In genomic region chr1:204434116-204434755, GRCh38 we compare ENCODE assay signal across 20 cellular contexts. TPM values are rescaled to one million over a fixed set of nuclear protein-coding genes. Genes with fewer than 3 reads are reported as not detected.
DNase-seq lines count a peak whose midpoint lies in the region; ATAC-seq and TF ChIP-seq lines count a peak whose summit lies in the region.
"Had no signal": no experiment of that assay in that cellular context is flagged by ENCODE, and none has a peak within 500 bp of the region (broad histone marks: within the 10 kb centered on the region; RNA-seq: fewer than 3 reads in every experiment).

No MANE protein-coding gene starts in this region.

- POLR2A ChIA-PET in CD4-positive, alpha-beta memory T cell (lab: Charles Lee; ENCODE audit: partially characterized antibody) = no interaction called here

- H3K4me3 ChIP-seq in CD4-positive, alpha-beta memory T cell (ENCODE audit: low read length in 2 of 2) = no peak overlapping the region
- H3K4me3 ChIP-seq in WERI-Rb-1 (ENCODE audit: low read depth, low read length) (no peak overlapping the region), lower lobe of right lung (no peak overlapping the region), stomach smooth muscle (ENCODE audit: low read length in 2 of 2) (no peak overlapping the region)
- H3K4me3 ChIP-seq: HAP-1, right lobe of liver had no signal

- H3K27me3 ChIP-seq in CD4-positive, alpha-beta memory T cell (ENCODE audit: insufficient read depth, low read length) = no peaks in the 10 kb centered on the region
- H3K27me3 ChIP-seq in WERI-Rb-1 (ENCODE audit: insufficient read depth, low read depth, severe bottlenecking) (no peaks in the 10 kb centered on the region), lower lobe of right lung (ENCODE audit: low read depth) (no peaks in the 10 kb centered on the region), stomach smooth muscle (ENCODE audit: control insufficient read depth in 1 of 2, insufficient read depth in 2 of 2, low read length in 2 of 2) (no peaks in the 10 kb centered on the region)
- H3K27me3 ChIP-seq: right lobe of liver had no signal

- no peak overlapping the region for H3K27ac ChIP-seq in CD4-positive, alpha-beta memory T cell (ENCODE audit: low read depth, low read length)
- H3K27ac ChIP-seq in WERI-Rb-1 (no peak overlapping the region), lower lobe of right lung (peak overlapping the region; percentile 32), stomach smooth muscle (ENCODE audit: low read length) (peak overlapping the region; percentile 55)
- H3K27ac ChIP-seq: parathyroid adenoma had no signal

- peaks cover 54% of the 10 kb centered on the region for H3K36me3 ChIP-seq in CD4-positive, alpha-beta memory T cell (ENCODE audit: insufficient read depth, low read length)
- H3K36me3 ChIP-seq in WERI-Rb-1 (no peaks in the 10 kb centered on the region), lower lobe of right lung (peaks cover 97% of the 10 kb centered on the region), stomach smooth muscle (ENCODE audit: control insufficient read depth in 2 of 2, insufficient read depth in 2 of 2, low read length in 2 of 2) (peaks cover 26 to 33% of the 10 kb centered on the region in 2 donors)

- H3K9me3 ChIP-seq in CD4-positive, alpha-beta memory T cell (ENCODE audit: control insufficient read depth in 1 of 2, low read length in 2 of 2) = no peaks in the 10 kb centered on the region
- no peaks in the 10 kb centered on the region for H3K9me3 ChIP-seq in WERI-Rb-1 (ENCODE audit: severe bottlenecking)
- no peaks in the 10 kb centered on the region for H3K9me3 ChIP-seq in lower lobe of right lung
- H3K9me3 ChIP-seq in stomach smooth muscle (ENCODE audit: control insufficient read depth in 2 of 2, low read length in 2 of 2) = no peaks in the 10 kb centered on the region
- H3K9me3 ChIP-seq: HAP-1, right lobe of liver had no signal

- no peaks in the 10 kb centered on the region for H3K27me3 Mint-ChIP-seq in CD4-positive, alpha-beta memory T cell
- H3K27me3 Mint-ChIP-seq: CD4-positive, CD25-positive, alpha-beta regulatory T cell had no signal

- H3K36me3 Mint-ChIP-seq in CD4-positive, alpha-beta memory T cell = peaks cover 73 to 86% of the 10 kb centered on the region in 2 donors

- H3K9me3 Mint-ChIP-seq in CD4-positive, alpha-beta memory T cell = no peaks in the 10 kb centered on the region
- H3K9me3 Mint-ChIP-seq: activated naive CD4-positive, alpha-beta T cell treated with anti-CD3 and anti-CD28 coated beads, Interleukin-2, amount 50 U/mL, for 72 hours; activated T-helper 1 cell treated with anti-CD3 and anti-CD28 coated beads, Interleukin-12 subunit alpha, Interleukin-12 subunit beta, Interleukin-2, Interleukin-4 antibody, amounts not matched to agents 30 ng/mL and 10 ng/mL and 1 ng/mL, durations not matched to agents 14 hours and 24 hours and 36 hours; CD4-positive, CD25-positive, alpha-beta regulatory T cell; T-helper 1 cell treated with Interleukin-12 subunit alpha and Interleukin-12 subunit beta and Interleukin-4 antibody, amounts not matched to agents 30 μg/mL and 1 μg/mL, for 36 hours had no signal

- peaks cover 0 to 9% (median 6%) of the 10 kb centered on the region in 4 donors for H3K4me1 Mint-ChIP-seq in CD4-positive, alpha-beta memory T cell

- intact Hi-C loops in CD4-positive, alpha-beta memory T cell (cut with micrococcal nuclease) = no loop called here
- intact Hi-C loops in lower lobe of right lung (cut with DNase I) = no loop called here

- H3K4me1 ChIP-seq in CD4-positive, alpha-beta memory T cell (ENCODE audit: insufficient read depth, low read length) = no peaks in the 10 kb centered on the region
- H3K4me1 ChIP-seq in lower lobe of right lung (peaks cover 14% of the 10 kb centered on the region), stomach smooth muscle (ENCODE audit: control insufficient read depth, insufficient read depth, low read length) (peaks cover 34% of the 10 kb centered on the region)
- H3K4me1 ChIP-seq: HAP-1, parathyroid adenoma had no signal

- TF ChIP-seq CTCF in WERI-Rb-1 (IDR thresholded peaks at IDR 0.05; ENCODE audit: low read depth, low read length) = no peak
- no peak for TF ChIP-seq CTCF in lower lobe of right lung (IDR thresholded peaks at IDR 0.05)
- no peak for TF ChIP-seq CTCF in GM13976 (IDR thresholded peaks at IDR 0.05; ENCODE audit: borderline replicate concordance, control extremely low read depth, extremely low read depth, insufficient read depth, missing control alignments)

- peak overlapping the region in 4 of 7 donors; percentile 1 to 54 (median 14) for H3K27ac Mint-ChIP-seq in CD4-positive, alpha-beta memory T cell
- H3K27ac Mint-ChIP-seq: activated T-helper 1 cell treated with anti-CD3 and anti-CD28 coated beads, Interleukin-12 subunit alpha, Interleukin-12 subunit beta, Interleukin-2, Interleukin-4 antibody, amounts not matched to agents 30 ng/mL and 10 ng/mL and 1 ng/mL, durations not matched to agents 14 hours and 24 hours and 36 hours; T-helper 1 cell treated with Interleukin-12 subunit alpha and Interleukin-12 subunit beta and Interleukin-4 antibody, amounts not matched to agents 30 μg/mL and 1 μg/mL, for 36 hours had no signal

- no peak for ATAC-seq in lower lobe of right lung
- ATAC-seq: activated naive CD4-positive, alpha-beta T cell treated with anti-CD3 and anti-CD28 coated beads, Interleukin-2, amount 50 U/mL, for 72 hours; HepG2 had no signal

- CTCF ChIA-PET in CD4-positive, alpha-beta memory T cell (lab: Charles Lee; ENCODE audit: partially characterized antibody) = interaction anchor here (14.6 to 31.3 kb wide), 2 partner anchors 16 to 67 kb away, joined by 209 to 1077 read pairs; partner anchors contain the start of gene PIK3C2B

- H3K9ac ChIP-seq in stomach smooth muscle (ENCODE audit: low read length in 2 of 2) = no peak overlapping the region
- H3K9ac ChIP-seq: parathyroid adenoma had no signal

- in situ Hi-C loops in ACHN (cut with HindIII; ENCODE audit: low pct_ligation_motif_present, low pct_unique_long_range_greater_than_20kb, low sequenced_read_pairs) (no loop called here), GM13976 (cut with MboI; ENCODE audit: low sequenced_read_pairs, unreplicated experiment) (loop anchor here (10.0 kb wide), 1 partner anchor 371 kb away; no protein-coding TSS in a partner anchor)

- no peak overlapping the region for H3K4me3 Mint-ChIP-seq in CD4-positive, alpha-beta memory T cell
- H3K4me3 Mint-ChIP-seq: activated T-helper 1 cell treated with anti-CD3 and anti-CD28 coated beads, Interleukin-12 subunit alpha, Interleukin-12 subunit beta, Interleukin-2, Interleukin-4 antibody, amounts not matched to agents 30 ng/mL and 10 ng/mL and 1 ng/mL, durations not matched to agents 14 hours and 24 hours and 36 hours; CD4-positive, CD25-positive, alpha-beta regulatory T cell; T-helper 1 cell treated with Interleukin-12 subunit alpha and Interleukin-12 subunit beta and Interleukin-4 antibody, amounts not matched to agents 30 μg/mL and 1 μg/mL, for 36 hours had no signal

- no peak for DNase-seq in CD4-positive, alpha-beta memory T cell
- peak; percentile 73 for DNase-seq in WERI-Rb-1
- no peak for DNase-seq in lower lobe of right lung
- DNase-seq in NAMALWA (ENCODE audit: low spot score) = no peak
- no peak for DNase-seq in ACHN
- no peak for DNase-seq in GM13976 (ENCODE audit: low spot score)
- DNase-seq: CD4-positive, CD25-positive, alpha-beta regulatory T cell; effector CD4-positive, alpha-beta T cell; hypothalamus; NCI-H1048; NCI-H2029; right lobe of liver; stimulated activated CD8-positive, alpha-beta memory T cell treated with anti-CD3 and anti-CD28 coated beads, Interleukin-4, amount 100 ng/mL, for 48 hours had no signal

RNA-seq across cellular contexts. Expression of gene PPP1R15B, which starts 22.6 kb away (rescaled TPM):
- 10 to 100 TPM; 78.0 to 81.1 TPM for total RNA-seq in CD4-positive, alpha-beta memory T cell
- polyA plus RNA-seq in CD4-positive, alpha-beta memory T cell = 10 to 100 TPM; 17.9 to 20.4 TPM
- 45.3 TPM for total RNA-seq in lower lobe of right lung

Comparison
In these comparisons a context has a peak if more than half of its experiments do, and no peak if none do; other contexts are left out.
1. H3K27ac ChIP-seq: peak in lower lobe of right lung (single experiment) and stomach smooth muscle (single experiment); none in CD4-positive, alpha-beta memory T cell (single experiment) and WERI-Rb-1 (single experiment).